16 cellular contexts compared by ENCODE assay signal in the genomic region with DNA sequence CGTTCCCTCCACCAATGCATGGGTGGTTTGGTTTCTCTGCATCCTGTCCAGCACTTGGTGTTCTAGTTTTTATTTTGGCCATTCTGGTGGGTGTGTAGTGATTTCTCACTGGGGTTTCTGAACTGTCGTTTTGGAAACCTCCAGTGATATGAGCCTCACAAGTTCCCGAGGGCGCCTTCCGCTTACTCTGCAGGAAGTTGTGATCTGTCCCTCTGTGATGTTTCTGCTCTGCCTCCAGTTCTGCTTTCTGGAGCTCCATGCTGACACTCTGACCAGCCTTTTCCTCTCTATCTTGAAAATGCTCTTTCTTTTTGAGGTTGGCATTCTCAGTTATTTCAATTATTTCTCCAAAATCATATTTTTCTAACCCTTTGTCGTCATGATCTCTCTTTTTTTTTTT.
"Had no signal": no experiment of that assay in that cellular context is flagged by ENCODE, and none has a peak within 500 bp of the region (broad histone marks: within the 10 kb centered on the region; RNA-seq: fewer than 3 reads in every experiment).

No MANE protein-coding gene starts in this region.

- H3K4me3 ChIP-seq: esophagus muscularis mucosa, gastrocnemius medialis, psoas muscle, right lobe of liver, tibial artery had no signal

- DNase-seq: effector memory CD8-positive, alpha-beta T cell; gastrocnemius medialis; glutamatergic neuron; islet precursor cell; mammary epithelial cell; naive thymus-derived CD4-positive, alpha-beta T cell; nephron progenitor cell; psoas muscle; retina; right lobe of liver; stimulated activated CD4-positive, alpha-beta T cell treated with anti-CD3 and anti-CD28 coated beads, Interleukin-4, amount 100 ng/mL, for 1 hour; stimulated activated CD8-positive, alpha-beta memory T cell treated with anti-CD3 and anti-CD28 coated beads, Interleukin-4, amount 100 ng/mL, for 48 hours; tibial artery had no signal

- ATAC-seq: effector memory CD8-positive, alpha-beta T cell; gastrocnemius medialis; left lobe of liver; naive thymus-derived CD4-positive, alpha-beta T cell; psoas muscle; right lobe of liver; stimulated activated effector memory CD8-positive, alpha-beta T cell treated with anti-CD3 and anti-CD28 coated beads, Interleukin-12 subunit alpha, Interleukin-12 subunit beta, amount 100 ng/mL, for 72 hours had no signal
